11 cellular contexts compared by ENCODE assay signal in genomic region chr20:46939031-46939430, GRCh38. TPM values are rescaled to one million over a fixed set of nuclear protein-coding genes. Genes with fewer than 3 reads are reported as not detected.
A peak's percentile ranks its signal among the peaks of the same experiment; 100 is the strongest.
DNase-seq lines count a peak whose midpoint lies in the region; ATAC-seq, FAIRE-seq and TF ChIP-seq lines count a peak whose summit lies in the region.
"Had no signal": no experiment of that assay in that cellular context is flagged by ENCODE, and none has a peak within 500 bp of the region (broad histone marks: within the 10 kb centered on the region; RNA-seq: fewer than 3 reads in every experiment).

No MANE protein-coding gene starts in this region.

- peaks cover 17% of the 10 kb centered on the region for H3K36me3 ChIP-seq in WERI-Rb-1
- H3K36me3 ChIP-seq in ascending aorta: no peaks in the 10 kb centered on the region

- DNase-seq in EH (ENCODE audit: low read depth) (peak; percentile 21), HTR-8/SVneo (ENCODE audit: insufficient read length, low spot score) (peak; percentile 56), WERI-Rb-1 (peak; percentile 26), iris pigment epithelial cell (ENCODE audit: low read depth) (peak; percentile 28), hippocampal formation (lab: John Stamatoyannopoulos, UW) (no peak), T-helper 17 cell (no peak), DMS114 treated with DMSO at 0.1 percent for 48 hours (lab: John Stamatoyannopoulos, UW; ENCODE audit: unreplicated experiment) (no peak), ascending aorta (ENCODE audit: low spot score in 2 of 2) (no peak)
- DNase-seq: activated CD4-positive, alpha-beta memory T cell treated with anti-CD3 and anti-CD28 coated beads, Interleukin-2, amount 10 ng/mL, durations not matched to agents 7 days and 5 days had no signal

- H3K4me3 ChIP-seq in WERI-Rb-1 (ENCODE audit: low read depth, low read length): no peak overlapping the region
- H3K4me3 ChIP-seq in ascending aorta: no peak overlapping the region

- H3K4me1 Mint-ChIP-seq in T-helper 17 cell: no peaks in the 10 kb centered on the region
- H3K4me1 Mint-ChIP-seq: activated CD4-positive, alpha-beta memory T cell treated with anti-CD3 and anti-CD28 coated beads, Interleukin-2, amount 10 ng/mL, durations not matched to agents 7 days and 5 days had no signal

- H3K9me3 ChIP-seq in WERI-Rb-1 (ENCODE audit: severe bottlenecking) (no peaks in the 10 kb centered on the region), T-helper 17 cell (ENCODE audit: control insufficient read depth, low read length, poor library complexity, severe bottlenecking) (no peaks in the 10 kb centered on the region), ascending aorta (no peaks in the 10 kb centered on the region)

- H3K27me3 ChIP-seq in WERI-Rb-1 (ENCODE audit: insufficient read depth, low read depth, severe bottlenecking) (no peaks in the 10 kb centered on the region), ascending aorta (no peaks in the 10 kb centered on the region)

- H3K27ac Mint-ChIP-seq in T-helper 17 cell: no peak overlapping the region
- H3K27ac Mint-ChIP-seq: activated CD4-positive, alpha-beta memory T cell treated with anti-CD3 and anti-CD28 coated beads, Interleukin-2, amount 10 ng/mL, durations not matched to agents 7 days and 5 days had no signal

- no peak for ATAC-seq in T-helper 17 cell

- H3K27me3 Mint-ChIP-seq in T-helper 17 cell: peaks cover 15% of the 10 kb centered on the region

- no peaks in the 10 kb centered on the region for H3K4me1 ChIP-seq in ascending aorta

- intact Hi-C loops in ascending aorta (cut with DNase I): no loop called here

- H3K4me3 Mint-ChIP-seq in T-helper 17 cell: no peak overlapping the region
- H3K4me3 Mint-ChIP-seq: activated CD4-positive, alpha-beta memory T cell treated with anti-CD3 and anti-CD28 coated beads, Interleukin-2, amount 10 ng/mL, durations not matched to agents 7 days and 5 days had no signal

- FAIRE-seq in HTR-8/SVneo (lab: Jason Lieb, UNC): peak; percentile 72
- FAIRE-seq: islet of Langerhans had no signal

- peak; percentile 28 for TF ChIP-seq CTCF in WERI-Rb-1 (IDR thresholded peaks at IDR 0.05; ENCODE audit: low read depth, low read length)
- TF ChIP-seq CTCF in ascending aorta (IDR thresholded peaks at IDR 0.05): no peak

- H3K36me3 Mint-ChIP-seq in T-helper 17 cell (ENCODE audit: low read depth): peaks cover 3% of the 10 kb centered on the region

- H3K27ac ChIP-seq in WERI-Rb-1: no peak overlapping the region
- no peak overlapping the region for H3K27ac ChIP-seq in ascending aorta

RNA-seq across cellular contexts. Expression of gene EYA2, which starts 44.4 kb away (rescaled TPM):
- total RNA-seq in T-helper 17 cell (under 1 TPM in 1 of 2 donors, not detected in 1; 0.22 TPM), ascending aorta (15.4 TPM)
- total RNA-seq: renal cortical epithelial cell had no signal

Comparison
In these comparisons a context has a peak if more than half of its experiments do, and no peak if none do; other contexts are left out.
1. DNase-seq: peak in EH (single experiment), HTR-8/SVneo (single experiment), WERI-Rb-1 (single experiment) and iris pigment epithelial cell (single experiment); none in hippocampal formation (0 of 2), T-helper 17 cell (0 of 3), DMS114 treated with DMSO at 0.1 percent for 48 hours (single experiment) and ascending aorta (0 of 2).
2. RNA of gene EYA2, which starts 44.4 kb away (total RNA-seq): 15.4 TPM in ascending aorta (single experiment); 0.22 TPM in T-helper 17 cell; every median in the first group is over 10 times any median in the second.